ENCODE assay signal across 8 cellular contexts in the genomic region with DNA sequence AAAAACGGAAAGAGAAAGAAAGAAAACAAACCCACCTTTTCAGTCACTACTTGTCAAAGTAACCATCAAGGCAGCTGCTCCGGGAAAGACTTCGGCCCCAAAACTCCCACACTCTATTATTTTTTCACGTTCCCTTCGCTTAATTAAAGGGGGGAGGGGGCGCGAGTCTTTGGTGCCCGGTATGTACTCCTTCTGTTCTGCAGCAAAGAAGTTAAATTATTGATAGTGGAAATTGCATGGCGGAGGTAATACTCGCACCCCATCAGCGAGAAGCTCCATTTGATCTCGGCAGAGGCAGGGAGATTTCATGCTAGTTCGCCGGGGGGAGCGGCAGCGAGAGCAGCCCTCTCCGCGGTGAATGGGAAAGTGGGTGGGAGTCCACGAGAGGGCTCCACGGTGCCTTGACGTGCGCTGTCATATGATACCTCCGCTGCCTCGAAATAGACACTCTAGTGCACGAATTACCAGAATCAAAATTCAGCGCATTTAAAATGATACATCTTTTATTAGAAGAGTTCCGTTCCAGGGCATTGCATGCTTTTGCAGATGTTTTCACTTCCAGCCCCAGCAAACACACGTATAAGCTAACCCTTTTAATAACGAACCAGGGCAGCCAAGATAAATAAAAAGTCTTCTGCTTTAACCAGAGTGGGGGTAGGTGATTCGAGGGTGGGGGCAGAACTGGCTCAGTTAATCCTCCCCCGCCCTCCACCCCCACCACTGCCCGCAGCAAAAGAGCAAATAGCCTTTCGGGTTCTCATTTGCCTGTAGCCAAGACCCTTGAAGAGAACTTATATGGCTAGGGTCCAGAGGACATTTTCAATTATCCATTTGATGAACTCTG. TPM values are rescaled to one million over a fixed set of nuclear protein-coding genes. Genes with fewer than 3 reads are reported as not detected.
DNase-seq lines count a peak whose midpoint lies in the region; ATAC-seq and TF ChIP-seq lines count a peak whose summit lies in the region.

No MANE protein-coding gene starts in this region.

- no peaks in the 10 kb centered on the region for H3K79me1 ChIP-seq in mesendoderm (ENCODE audit: low read length)

- no peaks in the 10 kb centered on the region for H3F3A ChIP-seq in PC-3 (ENCODE audit: low read length, unreplicated experiment)

- TF ChIP-seq CTCF in PC-3 (conservative IDR thresholded peaks at IDR 0.05; ENCODE audit: low read depth, low read length) (peak; percentile 51), GM20000 (IDR thresholded peaks at IDR 0.05; ENCODE audit: extremely low read depth, missing control alignments) (no peak)

- H2BK15ac ChIP-seq in mesendoderm (replicated peaks; ENCODE audit: low read depth): no peak overlapping the region

- no peaks in the 10 kb centered on the region for H4K20me1 ChIP-seq in PC-3 (ENCODE audit: low read length)

- peak overlapping the region; percentile 51 for H3K9ac ChIP-seq in PC-3 (ENCODE audit: low read length)
- H3K9ac ChIP-seq in mesendoderm (ENCODE audit: low read length): peak overlapping the region; percentile 54

- BruUV-seq in PC-3 (replicated peaks; lab: Mats Ljungman, UMichigan): no TSS peak

- H3K79me2 ChIP-seq in PC-3 (ENCODE audit: low read length) (peaks cover 34% of the 10 kb centered on the region), mesendoderm (ENCODE audit: control insufficient read depth, insufficient read depth, low read length) (no peaks in the 10 kb centered on the region)

- intact Hi-C loops in PC-3 (cut with micrococcal nuclease) (loop anchor here (1.0 to 5.0 kb wide), 6 partner anchors 16 to 828 kb away; no protein-coding TSS in a partner anchor), aorta (cut with DNase I) (loop anchor here in 1 of 2 donors (10.0 kb wide), 2 partner anchors 823 to 993 kb away; no protein-coding TSS in a partner anchor)

- no peaks in the 10 kb centered on the region for H3K36me3 ChIP-seq in PC-3 (ENCODE audit: low read depth, low read length)
- H3K36me3 ChIP-seq in mesendoderm (ENCODE audit: control insufficient read depth, insufficient read depth, low read length): no peaks in the 10 kb centered on the region
- H3K36me3 ChIP-seq in aorta (ENCODE audit: control insufficient read depth in 1 of 2, insufficient read depth in 2 of 2, low read length in 1 of 2): no peaks in the 10 kb centered on the region

- H2BK5ac ChIP-seq in mesendoderm (ENCODE audit: low read length): no peak overlapping the region

- POLR2A ChIA-PET in PC-3 (lab: Charles Lee; ENCODE audit: unreplicated experiment): interaction anchor here (0.5 to 1.2 kb wide), 2 partner anchors 389 to 406 kb away, joined by 3 to 6 read pairs; a partner anchor contains a TSS

- H3K23ac ChIP-seq in mesendoderm (ENCODE audit: low read length): no peak overlapping the region

- peak; percentile 46 for DNase-seq in Daoy (ENCODE audit: low read depth)
- peak; percentile 52 for DNase-seq in PC-3
- peak; percentile 65 for DNase-seq in dermis blood vessel endothelial cell
- DNase-seq in mesendoderm: no peak
- DNase-seq in aorta: no peak
- DNase-seq in GM20000 (ENCODE audit: low spot score): no peak

- 0 out of 2 replicates have a peak overlapping the region, but pooled peaks have one; percentile 20 for H3K27ac ChIP-seq in PC-3 (ENCODE audit: low read length)
- H3K27ac ChIP-seq in mesendoderm (ENCODE audit: low read depth, low read length): no peak overlapping the region
- H3K27ac ChIP-seq in aorta (ENCODE audit: low read depth in 1 of 2, low read length in 2 of 2): no peak overlapping the region

- H4K5ac ChIP-seq in mesendoderm (ENCODE audit: low read length): no peak overlapping the region

- no peak overlapping the region for H2BK120ac ChIP-seq in mesendoderm (ENCODE audit: low read depth, low read length)

- no peaks in the 10 kb centered on the region for H3K27me3 ChIP-seq in PC-3 (ENCODE audit: low read length)
- H3K27me3 ChIP-seq in mesendoderm (ENCODE audit: insufficient read depth, low read length, poor library complexity): peaks cover 9% of the 10 kb centered on the region
- no peaks in the 10 kb centered on the region for H3K27me3 ChIP-seq in aorta (ENCODE audit: control insufficient read depth in 1 of 2, insufficient read depth in 2 of 2, low read length in 1 of 2)

- H3K4me2 ChIP-seq in PC-3 (ENCODE audit: low read length) (peak overlapping the region; percentile 97), mesendoderm (ENCODE audit: low read length) (peak overlapping the region; percentile 81)

- WGBS in mesendoderm (ENCODE audit: extremely low coverage, insufficient coverage, low lambda C conversion rate): no CpG with 5 or more reads among the region's 33 CpGs
- 3% methylated on average over 33 of the region's 33 CpGs for WGBS in aorta, 2 donors

- H3K4me3 ChIP-seq in PC-3 (ENCODE audit: low read length) (peak overlapping the region; percentile 79), mesendoderm (ENCODE audit: low read length) (peak overlapping the region; percentile 36), aorta (ENCODE audit: low read length in 2 of 2) (peak overlapping the region; percentile 55 to 95)

- no peak overlapping the region for H3K4ac ChIP-seq in mesendoderm (ENCODE audit: low read depth, low read length)

- no peak overlapping the region for H4K8ac ChIP-seq in mesendoderm (ENCODE audit: low read depth, low read length)

- no peak overlapping the region for H3K56ac ChIP-seq in mesendoderm (ENCODE audit: low read length)

- H2AK5ac ChIP-seq in mesendoderm (ENCODE audit: low read length): no peak overlapping the region

- no peaks in the 10 kb centered on the region for H3K9me2 ChIP-seq in PC-3 (replicated peaks; ENCODE audit: low read length)

- CTCF ChIA-PET in PC-3 (lab: Charles Lee): interaction anchor here (0.6 to 2.8 kb wide), 2 partner anchors 828 to 1320 kb away, joined by 4 to 22 read pairs; no protein-coding TSS in a partner anchor

- H2AFZ ChIP-seq in PC-3 (ENCODE audit: low read length): peak overlapping the region; percentile 99

- peaks cover 21% of the 10 kb centered on the region for H3K4me1 ChIP-seq in PC-3 (ENCODE audit: insufficient read depth, low read length)
- H3K4me1 ChIP-seq in mesendoderm (ENCODE audit: control insufficient read depth, low read depth, low read length): peaks cover 2% of the 10 kb centered on the region
- H3K4me1 ChIP-seq in aorta (ENCODE audit: control insufficient read depth in 1 of 2, insufficient read depth in 2 of 2, low read length in 2 of 2): peaks cover 0 to 5% of the 10 kb centered on the region in 2 donors

- no peaks in the 10 kb centered on the region for H3K9me3 ChIP-seq in PC-3 (ENCODE audit: low read length)
- H3K9me3 ChIP-seq in aorta (ENCODE audit: control insufficient read depth, low read length): no peaks in the 10 kb centered on the region

- no peak overlapping the region for H3K18ac ChIP-seq in mesendoderm (ENCODE audit: low read length)

- peak; percentile 25 for ATAC-seq in GM21786 (IDR thresholded peaks at IDR 0.05; ENCODE audit: unreplicated experiment)
- ATAC-seq in PC-3: peak; percentile 50
- no peak for ATAC-seq in aorta (ENCODE audit: low FRiP score)
- ATAC-seq in HG02840 (IDR thresholded peaks at IDR 0.05; ENCODE audit: low FRiP score, unreplicated experiment): no peak

RNA-seq across cellular contexts. Expression of a gene that starts 1.2 kb away (rescaled TPM):
- 11.9 and 12.5 TPM in 2 replicates for total RNA-seq in Daoy (2014; rRNA removed; shearing (Covaris generic))
- total RNA-seq in PC-3 (2014; rRNA removed) (3.4 and 3.8 TPM in 2 replicates), dermis blood vessel endothelial cell (0.60 and 0.85 TPM in 2 replicates), aorta (1 to 10 TPM in 1 of 2 donors, under 1 TPM in 1; 0.75 to 6.2 TPM)
- polyA plus RNA-seq in mesendoderm (2013, experiment 1 of 2): 0.90 TPM
- 1.2 TPM for polyA plus RNA-seq in mesendoderm (2013, experiment 2 of 2)
- polyA plus RNA-seq in aorta: 1 to 10 TPM; 1.1 to 1.9 TPM

Comparison
In these comparisons a context has a peak if more than half of its experiments do, and no peak if none do; other contexts are left out.
1. DNase-seq: peak in Daoy (single experiment), PC-3 (single experiment) and dermis blood vessel endothelial cell (single experiment); none in mesendoderm (single experiment), aorta (0 of 2) and GM20000 (single experiment).
2. ATAC-seq: peak in GM21786 (single experiment) and PC-3 (single experiment); none in aorta (single experiment) and HG02840 (single experiment).
3. Peak in every context shown above with its lines, with median percentiles within 50 percentile points of each other: H3K4me3 ChIP-seq.